26 cellular contexts compared by ENCODE assay signal in the genomic region with DNA sequence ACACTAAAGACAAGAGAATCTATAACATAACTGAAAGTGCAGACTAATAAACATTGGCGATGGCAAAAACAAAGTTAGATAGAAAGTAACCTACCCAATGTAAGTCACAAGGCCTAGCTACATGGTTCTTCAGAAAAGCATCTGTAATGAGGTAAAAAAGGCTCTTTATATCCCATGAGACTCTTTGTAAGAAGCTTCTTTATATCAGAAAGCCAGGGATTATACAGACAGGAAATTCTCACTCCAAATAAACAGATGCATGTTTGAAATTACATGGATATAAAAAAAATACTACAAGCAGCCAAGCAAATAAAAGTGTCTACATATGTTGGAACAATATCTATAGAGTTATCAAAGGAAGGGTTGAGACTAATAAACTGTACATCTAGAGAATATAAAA.
"Had no signal": no experiment of that assay in that cellular context is flagged by ENCODE, and none has a peak within 500 bp of the region (broad histone marks: within the 10 kb centered on the region; RNA-seq: fewer than 3 reads in every experiment).

No MANE protein-coding gene starts in this region.

- H3K9me3 ChIP-seq: adrenal gland, body of pancreas, colonic mucosa, esophagus squamous epithelium had no signal

- H3K36me3 ChIP-seq: adrenal gland, colonic mucosa, esophagus squamous epithelium had no signal

- FAIRE-seq: endothelial cell of umbilical vein had no signal

- H3K4me1 ChIP-seq: adrenal gland, body of pancreas, colonic mucosa, esophagus squamous epithelium had no signal

- H3K27me3 ChIP-seq: adrenal gland, body of pancreas, colonic mucosa, esophagus squamous epithelium had no signal

- H3K27ac ChIP-seq: adrenal gland, body of pancreas, colonic mucosa, epithelial cell of prostate, esophagus squamous epithelium had no signal

- H3K4me3 ChIP-seq: adrenal gland, body of pancreas, colonic mucosa, esophagus squamous epithelium had no signal

- DNase-seq: activated CD4-positive, alpha-beta memory T cell treated with anti-CD3 and anti-CD28 coated beads, Interleukin-2, amount 10 ng/mL, durations not matched to agents 7 days and 5 days; activated CD4-positive, alpha-beta T cell treated with anti-CD3 and anti-CD28 coated beads for 36 hours; activated CD4-positive, alpha-beta T cell treated with anti-CD3 and anti-CD28 coated beads, Interleukin-2, amount 10 ng/mL, durations not matched to agents 24 days and 14 days; activated CD4-positive, alpha-beta T cell treated with anti-CD3 and anti-CD28 coated beads, Interleukin-2, amount 50 U/mL, for 4 hours; activated CD4-positive, CD25-positive, alpha-beta regulatory T cell; activated CD4-positive, CD25-positive, alpha-beta regulatory T cell treated with anti-CD3 and anti-CD28 coated beads, Interleukin-2, amount 50 U/mL, for 72 hours; activated CD8-positive, alpha-beta memory T cell treated with anti-CD3 and anti-CD28 coated beads, Interleukin-2, amount 50 U/mL, for 48 hours; activated effector memory CD4-positive, alpha-beta T cell treated with Interleukin-2 at 50 U/mL for 16 hours; activated gamma-delta T cell treated with Interleukin-2 at 50 U/mL for 16 hours; activated naive CD4-positive, alpha-beta T cell treated with anti-CD3 and anti-CD28 coated beads for 36 hours; activated naive CD8-positive, alpha-beta T cell treated with anti-CD3 and anti-CD28 coated beads for 36 hours; activated naive CD8-positive, alpha-beta T cell treated with anti-CD3 and anti-CD28 coated beads, Interleukin-2, amount 50 U/mL, for 24 hours; activated T-cell treated with anti-CD3 and anti-CD28 coated beads for 4 hours; activated T-cell treated with anti-CD3 and anti-CD28 coated beads, Interleukin-2, amount 50 U/mL, for 24 hours; adrenal gland; amygdala; aorta; body of pancreas; caudate nucleus; colonic mucosa; effector CD8-positive, alpha-beta T cell; esophagus squamous epithelium; head of caudate nucleus; T-helper 2 cell had no signal
